11 cellular contexts compared by ENCODE assay signal in genomic region chr1:227733309-227733705, GRCh38. TPM values are rescaled to one million over a fixed set of nuclear protein-coding genes. Genes with fewer than 3 reads are reported as not detected.
DNase-seq lines count a peak whose midpoint lies in the region; TF ChIP-seq lines count a peak whose summit lies in the region.
"Had no signal": no experiment of that assay in that cellular context is flagged by ENCODE, and none has a peak within 500 bp of the region (broad histone marks: within the 10 kb centered on the region; RNA-seq: fewer than 3 reads in every experiment).

No MANE protein-coding gene starts in this region.

- H3K27me3 ChIP-seq in endodermal cell (ENCODE audit: control insufficient read depth, insufficient read depth, low read length, poor library complexity, severe bottlenecking) (no peaks in the 10 kb centered on the region), suprapubic skin (no peaks in the 10 kb centered on the region)
- H3K27me3 ChIP-seq: body of pancreas, right lobe of liver had no signal

- no peak overlapping the region for H3K27ac Mint-ChIP-seq in activated naive CD4-positive, alpha-beta T cell treated with anti-CD3 and anti-CD28 coated beads, Interleukin-2, amount 50 U/mL, for 24 hours
- H3K27ac Mint-ChIP-seq in endodermal cell: no peak overlapping the region

- H3K4me3 ChIP-seq in endodermal cell (ENCODE audit: low read length) (no peak overlapping the region), suprapubic skin (peak overlapping the region; percentile 82)
- H3K4me3 ChIP-seq: body of pancreas, right lobe of liver had no signal

- H3K4me1 Mint-ChIP-seq in activated naive CD4-positive, alpha-beta T cell treated with anti-CD3 and anti-CD28 coated beads, Interleukin-2, amount 50 U/mL, for 24 hours: peaks cover 44% of the 10 kb centered on the region
- H3K4me1 Mint-ChIP-seq in endodermal cell: peaks cover 15% of the 10 kb centered on the region

- no peaks in the 10 kb centered on the region for H3K9me3 Mint-ChIP-seq in activated naive CD4-positive, alpha-beta T cell treated with anti-CD3 and anti-CD28 coated beads, Interleukin-2, amount 50 U/mL, for 24 hours
- no peaks in the 10 kb centered on the region for H3K9me3 Mint-ChIP-seq in endodermal cell

- no peaks in the 10 kb centered on the region for H3K4me1 ChIP-seq in endodermal cell (ENCODE audit: control insufficient read depth, insufficient read depth, low read length)
- H3K4me1 ChIP-seq in suprapubic skin: peaks cover 56% of the 10 kb centered on the region

- H3K9me3 ChIP-seq in endodermal cell (ENCODE audit: control insufficient read depth, low read length): no peaks in the 10 kb centered on the region
- no peaks in the 10 kb centered on the region for H3K9me3 ChIP-seq in suprapubic skin
- H3K9me3 ChIP-seq: body of pancreas, right lobe of liver had no signal

- no peak for DNase-seq in activated naive CD4-positive, alpha-beta T cell treated with Interleukin-2 at 50 U/mL for 16 hours
- DNase-seq in RWPE1 (ENCODE audit: low spot score): no peak
- DNase-seq in endodermal cell: no peak
- no peak for DNase-seq in suprapubic skin (ENCODE audit: low spot score in 2 of 2)
- no peak for DNase-seq in stimulated activated CD4-positive, alpha-beta T cell treated with anti-CD3 and anti-CD28 coated beads, Interleukin-12 subunit alpha, Interleukin-12 subunit beta, amount 100 ng/mL, for 4 hours
- no peak for DNase-seq in stimulated activated naive CD4-positive, alpha-beta T cell treated with Interleukin-2 at 50 U/mL for 16 hours (lab: John Stamatoyannopoulos, UW)
- DNase-seq in posterior cingulate gyrus: no peak
- DNase-seq: body of pancreas, NCI-H1694 had no signal

- H3K36me3 ChIP-seq in endodermal cell (ENCODE audit: control insufficient read depth, insufficient read depth, low read length) (peaks cover 14% of the 10 kb centered on the region), suprapubic skin (peaks cover 23% of the 10 kb centered on the region)

- H3K36me3 Mint-ChIP-seq in activated naive CD4-positive, alpha-beta T cell treated with anti-CD3 and anti-CD28 coated beads, Interleukin-2, amount 50 U/mL, for 24 hours: peaks cover 2% of the 10 kb centered on the region
- peaks cover 6% of the 10 kb centered on the region for H3K36me3 Mint-ChIP-seq in endodermal cell (ENCODE audit: low read depth)

- TF ChIP-seq EP300 in suprapubic skin (IDR thresholded peaks at IDR 0.05): no peak

- peak overlapping the region; percentile 6; the same call in 1 of the 2 replicates for H3K27ac ChIP-seq in RWPE1
- H3K27ac ChIP-seq in endodermal cell (ENCODE audit: low read depth, low read length): no peak overlapping the region
- peak overlapping the region; percentile 38 for H3K27ac ChIP-seq in suprapubic skin
- H3K27ac ChIP-seq: right lobe of liver had no signal

- POLR2A ChIA-PET in RWPE1 (lab: Yijun Ruan, JAX; ENCODE audit: low non-redundant PET): no interaction called here

- intact Hi-C loops in posterior cingulate gyrus (cut with DNase I): loop anchor here (10.0 kb wide), 2 partner anchors 169 to 351 kb away; partner anchors contain the start of genes ARF1 and ZNF678

- CTCF ChIA-PET in RWPE1 (lab: Yijun Ruan, JAX): no interaction called here

- H3K27me3 Mint-ChIP-seq in activated naive CD4-positive, alpha-beta T cell treated with anti-CD3 and anti-CD28 coated beads, Interleukin-2, amount 50 U/mL, for 24 hours: no peaks in the 10 kb centered on the region
- no peaks in the 10 kb centered on the region for H3K27me3 Mint-ChIP-seq in endodermal cell (ENCODE audit: insufficient read depth)

- no peak overlapping the region for H3K9ac ChIP-seq in endodermal cell (ENCODE audit: extremely low read depth, low read length, poor library complexity, severe bottlenecking)

- peak overlapping the region; percentile 93 for H3K4me3 Mint-ChIP-seq in activated naive CD4-positive, alpha-beta T cell treated with anti-CD3 and anti-CD28 coated beads, Interleukin-2, amount 50 U/mL, for 24 hours
- peak overlapping the region; percentile 83 for H3K4me3 Mint-ChIP-seq in endodermal cell

- no peak for TF ChIP-seq POLR2A in suprapubic skin (IDR thresholded peaks at IDR 0.05)

- WGBS in endodermal cell (ENCODE audit: insufficient coverage in 1 of 2, insufficient read length in 1 of 2), 2 experiments: 95 to 96% methylated on average over 6 to 15 of the region's 15 CpGs
- WGBS in suprapubic skin: 84% methylated on average over 14 of the region's 15 CpGs

- TF ChIP-seq CTCF in RWPE1 (conservative IDR thresholded peaks at IDR 0.05; ENCODE audit: low read depth) (no peak), endodermal cell (conservative IDR thresholded peaks at IDR 0.05) (no peak), suprapubic skin (IDR thresholded peaks at IDR 0.05) (no peak)

RNA-seq across cellular contexts. Expression of gene JMJD4, which starts 1.8 kb away (rescaled TPM):
- total RNA-seq in endodermal cell (10 to 100 TPM; 19.4 to 21.8 TPM), suprapubic skin (10 to 100 TPM in 3 of 4 donors, 1 to 10 TPM in 1; 9.9 to 24.2 (median 16.5) TPM)
- polyA plus RNA-seq in endodermal cell (2013, experiment 1 of 2): 14.3 TPM
- polyA plus RNA-seq in endodermal cell (2013, experiment 2 of 2): 13.4 TPM

RNA-seq across cellular contexts. Expression of gene SNAP47, which starts 1.9 kb away (rescaled TPM):
- total RNA-seq in endodermal cell: 10 to 100 TPM; 42.5 to 46.6 TPM
- 41.3 TPM for polyA plus RNA-seq in endodermal cell (2013, experiment 1 of 2)
- polyA plus RNA-seq in endodermal cell (2013, experiment 2 of 2): 37.0 TPM
- 10 to 100 TPM; 35.8 to 51.0 (median 42.9) TPM for total RNA-seq in suprapubic skin
